9 cellular contexts compared by ENCODE assay signal in genomic region chrX:39755152-39756032, GRCh38.
DNase-seq lines count a peak whose midpoint lies in the region; ATAC-seq and TF ChIP-seq lines count a peak whose summit lies in the region.
"Had no signal": no experiment of that assay in that cellular context is flagged by ENCODE, and none has a peak within 500 bp of the region (broad histone marks: within the 10 kb centered on the region; RNA-seq: fewer than 3 reads in every experiment).

No MANE protein-coding gene starts in this region.

- H3K4me1 ChIP-seq in CD8-positive, alpha-beta T cell (ENCODE audit: insufficient read depth, low read length) = no peaks in the 10 kb centered on the region

- no peaks in the 10 kb centered on the region for H3K27me3 Mint-ChIP-seq in effector memory CD8-positive, alpha-beta T cell
- H3K27me3 Mint-ChIP-seq in CD8-positive, alpha-beta T cell (ENCODE audit: low read depth) = no peaks in the 10 kb centered on the region
- no peaks in the 10 kb centered on the region for H3K27me3 Mint-ChIP-seq in natural killer cell (ENCODE audit: low read depth in 2 of 2)
- H3K27me3 Mint-ChIP-seq: central memory CD8-positive, alpha-beta T cell had no signal

- peak; percentile 22 for ATAC-seq in effector memory CD8-positive, alpha-beta T cell (replicated peaks)
- ATAC-seq in GM18519 (IDR thresholded peaks at IDR 0.05; ENCODE audit: low FRiP score, unreplicated experiment) (no peak), natural killer cell (no peak)
- ATAC-seq in CD8-positive, alpha-beta T cell = no peak

- no peak for TF ChIP-seq CTCF in CD8-positive, alpha-beta T cell (IDR thresholded peaks at IDR 0.05)
- TF ChIP-seq CTCF in natural killer cell (IDR thresholded peaks at IDR 0.05) = no peak

- DNase-seq in Daoy (ENCODE audit: low read depth) (peak; percentile 96), NCI-H446 (lab: John Stamatoyannopoulos, UW) (peak; percentile 13 to 89), mucosa of gallbladder (ENCODE audit: low spot score) (peak; percentile 78), putamen (ENCODE audit: low spot score) (no peak), natural killer cell (no peak)
- DNase-seq in effector memory CD8-positive, alpha-beta T cell = no peak
- no peak for DNase-seq in CD8-positive, alpha-beta T cell

- H3K4me1 Mint-ChIP-seq in effector memory CD8-positive, alpha-beta T cell (ENCODE audit: low read depth in 2 of 2) = peaks cover 0 to 6% of the 10 kb centered on the region in 2 donors
- H3K4me1 Mint-ChIP-seq in CD8-positive, alpha-beta T cell (ENCODE audit: low read depth) = peaks cover 8% of the 10 kb centered on the region
- H3K4me1 Mint-ChIP-seq in natural killer cell = no peaks in the 10 kb centered on the region
- H3K4me1 Mint-ChIP-seq: central memory CD8-positive, alpha-beta T cell had no signal

- no peak overlapping the region for H3K27ac Mint-ChIP-seq in effector memory CD8-positive, alpha-beta T cell
- no peak overlapping the region for H3K27ac Mint-ChIP-seq in CD8-positive, alpha-beta T cell
- no peak overlapping the region for H3K27ac Mint-ChIP-seq in natural killer cell

- H3K9me3 ChIP-seq in CD8-positive, alpha-beta T cell (ENCODE audit: low read length) = no peaks in the 10 kb centered on the region

- POLR2A ChIA-PET in CD8-positive, alpha-beta T cell (lab: Charles Lee) = no interaction called here

- H3K36me3 ChIP-seq in CD8-positive, alpha-beta T cell (ENCODE audit: insufficient read depth, low read length) = no peaks in the 10 kb centered on the region

- no peak overlapping the region for H3K4me3 Mint-ChIP-seq in effector memory CD8-positive, alpha-beta T cell
- H3K4me3 Mint-ChIP-seq in CD8-positive, alpha-beta T cell = no peak overlapping the region
- no peak overlapping the region for H3K4me3 Mint-ChIP-seq in natural killer cell
- H3K4me3 Mint-ChIP-seq: central memory CD8-positive, alpha-beta T cell had no signal

- no peaks in the 10 kb centered on the region for H3K36me3 Mint-ChIP-seq in effector memory CD8-positive, alpha-beta T cell (ENCODE audit: insufficient read depth)
- H3K36me3 Mint-ChIP-seq in CD8-positive, alpha-beta T cell = no peaks in the 10 kb centered on the region
- H3K36me3 Mint-ChIP-seq in natural killer cell = no peaks in the 10 kb centered on the region

- no peaks in the 10 kb centered on the region for H3K27me3 ChIP-seq in CD8-positive, alpha-beta T cell (ENCODE audit: insufficient read depth, low read length)

- intact Hi-C loops in CD8-positive, alpha-beta T cell (cut with DNase I, micrococcal nuclease) = no loop called here
- intact Hi-C loops in natural killer cell (cut with micrococcal nuclease) = no loop called here

- CTCF ChIA-PET in CD8-positive, alpha-beta T cell (lab: Charles Lee) = no interaction called here

- no peak overlapping the region for H3K27ac ChIP-seq in CD8-positive, alpha-beta T cell (ENCODE audit: low read depth, low read length)

- H3K9me3 Mint-ChIP-seq in effector memory CD8-positive, alpha-beta T cell = no peaks in the 10 kb centered on the region
- H3K9me3 Mint-ChIP-seq in CD8-positive, alpha-beta T cell = no peaks in the 10 kb centered on the region
- H3K9me3 Mint-ChIP-seq in natural killer cell = no peaks in the 10 kb centered on the region
- H3K9me3 Mint-ChIP-seq: central memory CD8-positive, alpha-beta T cell had no signal

- H3K4me3 ChIP-seq in CD8-positive, alpha-beta T cell (ENCODE audit: low read depth, low read length) = no peak overlapping the region

Comparison
In these comparisons a context has a peak if more than half of its experiments do, and no peak if none do; other contexts are left out.
1. DNase-seq: peak in Daoy (single experiment), NCI-H446 (2 of 2) and mucosa of gallbladder (single experiment); none in effector memory CD8-positive, alpha-beta T cell (0 of 3), putamen (single experiment), CD8-positive, alpha-beta T cell (0 of 7) and natural killer cell (single experiment).